22 cellular contexts compared by ENCODE assay signal in the genomic region with DNA sequence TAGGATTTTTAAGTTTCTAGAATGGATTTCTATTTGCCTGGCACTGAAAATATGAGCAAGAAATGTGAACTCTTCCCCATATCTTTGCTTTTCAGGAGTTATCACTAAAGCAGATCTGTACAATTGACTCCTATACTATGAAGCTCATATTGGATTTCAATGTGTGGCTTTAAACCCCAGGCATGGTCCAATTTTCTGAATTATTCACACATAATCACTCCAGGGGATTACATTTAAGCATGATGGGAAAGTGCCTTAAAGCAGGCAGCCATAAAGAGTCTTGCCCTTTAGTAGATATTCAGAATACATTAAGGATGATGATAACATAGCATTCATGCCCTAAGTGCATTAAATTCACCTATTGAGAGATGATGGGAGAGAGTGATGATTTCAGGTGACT.
"Had no signal": no experiment of that assay in that cellular context is flagged by ENCODE, and none has a peak within 500 bp of the region (broad histone marks: within the 10 kb centered on the region; RNA-seq: fewer than 3 reads in every experiment).

No MANE protein-coding gene starts in this region.

- H3K36me3 ChIP-seq: esophagus squamous epithelium, gastrocnemius medialis, heart right ventricle, left lung, lower lobe of right lung had no signal

- DNase-seq: cortex of kidney; effector CD8-positive, alpha-beta T cell; effector memory CD8-positive, alpha-beta T cell; endodermal cell; erythroblast; esophagus squamous epithelium; foreskin fibroblast; foreskin melanocyte; gastrocnemius medialis; glutamatergic neuron; head of caudate nucleus; heart right ventricle; hippocampal formation; left cardiac atrium; left lung; left ventricle myocardium superior; lower lobe of right lung; mesenchymal stem cell; mucosa of descending colon; naive B cell; naive thymus-derived CD8-positive, alpha-beta T cell had no signal

- H3K4me3 ChIP-seq: esophagus squamous epithelium, gastrocnemius medialis, heart right ventricle, left lung, lower lobe of right lung, mucosa of descending colon had no signal

- H3K9me3 ChIP-seq: esophagus squamous epithelium, gastrocnemius medialis, left lung, lower lobe of right lung, mucosa of descending colon had no signal

- H3K4me1 ChIP-seq: esophagus squamous epithelium, gastrocnemius medialis, heart right ventricle, left lung, lower lobe of right lung had no signal

- H3K27me3 ChIP-seq: esophagus squamous epithelium, gastrocnemius medialis, heart right ventricle, left lung had no signal

- H3K27ac ChIP-seq: epithelial cell of prostate, esophagus squamous epithelium, gastrocnemius medialis, heart right ventricle, left lung, lower lobe of right lung had no signal
